ENCODE assay signal across 22 cellular contexts in the genomic region with DNA sequence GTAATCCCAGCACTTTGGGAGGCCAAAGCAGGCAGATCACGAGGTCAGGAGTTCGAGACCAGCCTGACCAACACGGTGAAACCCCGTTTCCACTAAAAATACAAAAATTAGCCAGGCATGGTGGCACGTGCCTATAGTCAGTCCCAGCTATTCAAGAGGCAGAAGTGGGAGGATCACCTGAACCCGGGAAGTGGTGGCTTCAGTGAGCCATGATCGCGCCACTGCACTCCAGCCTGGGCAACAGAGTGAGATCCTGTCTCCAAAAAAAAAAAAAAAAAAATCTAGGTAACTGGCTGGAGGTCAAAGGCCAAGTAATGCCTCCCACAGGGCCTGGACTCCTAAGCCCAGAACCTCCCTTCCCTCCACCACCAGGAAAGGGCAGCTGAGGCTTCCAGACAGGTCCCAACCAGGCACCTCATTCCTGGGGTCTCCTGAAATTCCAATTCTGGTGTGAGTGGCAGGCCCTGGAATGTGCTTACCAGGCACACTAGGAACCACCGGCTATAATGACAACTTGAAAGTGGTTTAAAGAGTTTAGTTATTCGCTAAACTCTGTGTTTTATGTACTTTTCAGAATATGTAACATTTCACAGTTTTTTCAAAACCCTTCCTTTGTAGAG. TPM values are rescaled to one million over a fixed set of nuclear protein-coding genes. Genes with fewer than 3 reads are reported as not detected.
A peak's percentile ranks its signal among the peaks of the same experiment; 100 is the strongest.
DNase-seq lines count a peak whose midpoint lies in the region; ATAC-seq and TF ChIP-seq lines count a peak whose summit lies in the region.
"Had no signal": no experiment of that assay in that cellular context is flagged by ENCODE, and none has a peak within 500 bp of the region (broad histone marks: within the 10 kb centered on the region; RNA-seq: fewer than 3 reads in every experiment).

No MANE protein-coding gene starts in this region.

- peaks cover 39% of the 10 kb centered on the region for H3K4me1 Mint-ChIP-seq in osteocyte (ENCODE audit: unreplicated experiment)

- ATAC-seq in HG03469 (IDR thresholded peaks at IDR 0.05; ENCODE audit: unreplicated experiment) (no peak), heart left ventricle (no peak)
- ATAC-seq: stimulated activated naive CD8-positive, alpha-beta T cell treated with anti-CD3 and anti-CD28 coated beads, Interleukin-15, amount 100 ng/mL, for 72 hours had no signal

- intact Hi-C loops in heart left ventricle (cut with DNase I) = no loop called here

- TF ChIP-seq CTCF in brain microvascular endothelial cell (IDR thresholded peaks at IDR 0.05; ENCODE audit: low read depth, low read length, missing control alignments) = no peak
- no peak for TF ChIP-seq CTCF in osteocyte (IDR thresholded peaks at IDR 0.05)
- TF ChIP-seq CTCF in heart left ventricle (IDR thresholded peaks at IDR 0.05) = no peak

- H3K36me3 ChIP-seq in brain microvascular endothelial cell (replicated peaks) (peaks cover 8% of the 10 kb centered on the region), heart left ventricle (peaks cover 0 to 3% (median 0%) of the 10 kb centered on the region in 9 donors)
- H3K36me3 ChIP-seq: breast epithelium, neutrophil had no signal

- H3K27ac Mint-ChIP-seq in osteocyte (ENCODE audit: unreplicated experiment) = peak overlapping the region; percentile 7
- H3K27ac Mint-ChIP-seq: activated CD4-positive, alpha-beta T cell treated with anti-CD3 and anti-CD28 coated beads, Interleukin-2, amount 10 ng/mL, durations not matched to agents 7 days and 5 days; stimulated activated naive CD8-positive, alpha-beta T cell treated with anti-CD3 and anti-CD28 coated beads, Interleukin-15, amount 100 ng/mL, for 72 hours had no signal

- in situ Hi-C loops in brain microvascular endothelial cell (cut with HindIII; ENCODE audit: low pct_ligation_motif_present, low sequenced_read_pairs) = no loop called here

- TF ChIP-seq POLR2A in heart left ventricle (IDR thresholded peaks at IDR 0.05) = no peak

- no peaks in the 10 kb centered on the region for H3K27me3 ChIP-seq in brain microvascular endothelial cell (replicated peaks)
- H3K27me3 ChIP-seq in heart left ventricle = no peaks in the 10 kb centered on the region
- H3K27me3 ChIP-seq: breast epithelium, heart right ventricle, neutrophil, tibial nerve had no signal

- no peaks in the 10 kb centered on the region for H3K36me3 Mint-ChIP-seq in osteocyte (ENCODE audit: unreplicated experiment)

- H3K4me3 ChIP-seq in brain microvascular endothelial cell (ENCODE audit: low read depth, low read length) (no peak overlapping the region), heart left ventricle (no peak overlapping the region)
- H3K4me3 ChIP-seq: breast epithelium, coronary artery, GM23248, heart right ventricle, tibial nerve had no signal

- no peaks in the 10 kb centered on the region for H3K27me3 Mint-ChIP-seq in osteocyte (ENCODE audit: unreplicated experiment)
- H3K27me3 Mint-ChIP-seq: activated CD4-positive, alpha-beta T cell treated with anti-CD3 and anti-CD28 coated beads, Interleukin-2, amount 10 ng/mL, durations not matched to agents 7 days and 5 days; B cell; stimulated activated naive CD8-positive, alpha-beta T cell treated with anti-CD3 and anti-CD28 coated beads, Interleukin-15, amount 100 ng/mL, for 72 hours had no signal

- DNase-seq in EL = peak; percentile 50
- peak; percentile 49 for DNase-seq in M059J (ENCODE audit: low read depth)
- DNase-seq in brain microvascular endothelial cell = no peak
- no peak for DNase-seq in osteocyte (ENCODE audit: extremely low spot score, unreplicated experiment)
- DNase-seq in heart left ventricle = no peak
- DNase-seq in AG20443 (ENCODE audit: low spot score) = no peak
- DNase-seq: activated CD4-positive, alpha-beta T cell treated with anti-CD3 and anti-CD28 coated beads, Interleukin-2, amount 10 ng/mL, durations not matched to agents 7 days and 5 days; activated effector memory CD4-positive, alpha-beta T cell treated with Interleukin-2 at 50 U/mL for 16 hours; GF-D8; GM23248; heart right ventricle; NCI-H1417; NCI-H510A; SHP77; stimulated activated CD4-positive, alpha-beta T cell treated with anti-CD3 and anti-CD28 coated beads, Interleukin-4, amount 100 ng/mL, for 4 hours; stimulated activated naive CD8-positive, alpha-beta T cell treated with anti-CD3 and anti-CD28 coated beads, Interleukin-15, amount 100 ng/mL, for 72 hours had no signal

- WGBS in heart left ventricle, 4 donors = 88 to 92% (median 90%) methylated on average over 10 of the region's 10 CpGs

- H3K9me3 ChIP-seq in heart left ventricle = no peaks in the 10 kb centered on the region
- H3K9me3 ChIP-seq: breast epithelium, heart right ventricle, neutrophil, tibial nerve had no signal

- H3K27ac ChIP-seq in brain microvascular endothelial cell = peak overlapping the region; percentile 9
- H3K27ac ChIP-seq in heart left ventricle = no peak overlapping the region
- H3K27ac ChIP-seq: breast epithelium, coronary artery, GM23248, heart right ventricle, neutrophil, tibial nerve had no signal

- no peaks in the 10 kb centered on the region for H3K9me3 Mint-ChIP-seq in osteocyte (ENCODE audit: unreplicated experiment)
- H3K9me3 Mint-ChIP-seq: activated CD4-positive, alpha-beta T cell treated with anti-CD3 and anti-CD28 coated beads, Interleukin-2, amount 10 ng/mL, durations not matched to agents 7 days and 5 days; stimulated activated naive CD8-positive, alpha-beta T cell treated with anti-CD3 and anti-CD28 coated beads, Interleukin-15, amount 100 ng/mL, for 72 hours had no signal

- no peak overlapping the region for H3K4me3 Mint-ChIP-seq in osteocyte (ENCODE audit: unreplicated experiment)
- H3K4me3 Mint-ChIP-seq: activated CD4-positive, alpha-beta T cell treated with anti-CD3 and anti-CD28 coated beads, Interleukin-2, amount 10 ng/mL, durations not matched to agents 7 days and 5 days; B cell; stimulated activated naive CD8-positive, alpha-beta T cell treated with anti-CD3 and anti-CD28 coated beads, Interleukin-15, amount 100 ng/mL, for 72 hours had no signal

- H3K4me1 ChIP-seq in heart left ventricle = peaks cover 0 to 26% (median 12%) of the 10 kb centered on the region in 12 donors

RNA-seq across cellular contexts. Expression of gene FBXL18, which starts 3.1 kb away (rescaled TPM):
- total RNA-seq in M059J (2014; rRNA removed; shearing (Covaris generic)) = 7.3 and 9.9 TPM in 2 replicates
- total RNA-seq in osteocyte = 15.8 and 18.2 TPM in 2 replicates
- 10 to 100 TPM in 1 of 9 donors, 1 to 10 TPM in 8; 4.3 to 16.2 (median 7.0) TPM for total RNA-seq in heart left ventricle
- 1 to 10 TPM; 2.2 to 7.3 TPM for polyA plus RNA-seq in heart left ventricle

RNA-seq across cellular contexts. Expression of gene ACTB, which starts 19.9 kb away (rescaled TPM):
- 4,982 and 5,940 TPM in 2 replicates for total RNA-seq in M059J (2014; rRNA removed; shearing (Covaris generic))
- total RNA-seq in osteocyte (3,263 and 3,275 TPM in 2 replicates), heart left ventricle (1,000 to 10,000 TPM in 3 of 9 donors, 100 to 1,000 TPM in 6; 533 to 3,257 (median 776) TPM)
- 1,000 to 10,000 TPM in 1 of 2 donors, 100 to 1,000 TPM in 1; 960 to 1,513 TPM for polyA plus RNA-seq in heart left ventricle

Comparison
In these comparisons a context has a peak if more than half of its experiments do, and no peak if none do; other contexts are left out.
1. DNase-seq: peak in EL (single experiment) and M059J (single experiment); none in brain microvascular endothelial cell (single experiment), osteocyte (single experiment), heart left ventricle (0 of 5) and AG20443 (single experiment).